9 cellular contexts compared by ENCODE assay signal in the genomic region with DNA sequence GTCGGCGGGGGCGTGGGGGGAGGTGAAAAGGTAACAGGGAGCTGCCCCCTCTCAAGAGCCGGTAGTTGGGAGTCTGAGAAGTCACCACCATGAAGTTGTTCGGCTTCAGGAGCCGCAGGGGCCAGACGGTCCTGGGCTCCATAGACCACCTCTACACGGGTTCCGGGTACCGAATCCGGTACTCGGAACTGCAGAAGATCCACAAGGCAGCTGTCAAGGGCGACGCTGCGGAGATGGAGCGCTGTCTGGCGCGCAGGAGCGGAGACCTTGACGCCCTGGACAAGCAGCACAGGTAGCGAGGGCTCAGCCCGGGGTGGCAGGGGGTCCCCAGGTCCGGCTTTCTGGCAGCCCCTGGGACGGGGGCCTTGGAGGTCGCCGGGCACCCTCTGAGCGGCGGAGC. TPM values are rescaled to one million over a fixed set of nuclear protein-coding genes. Genes with fewer than 3 reads are reported as not detected.
A peak's percentile ranks its signal among the peaks of the same experiment; 100 is the strongest.
DNase-seq lines count a peak whose midpoint lies in the region; ATAC-seq, FAIRE-seq and TF ChIP-seq lines count a peak whose summit lies in the region.
"Had no signal": no experiment of that assay in that cellular context is flagged by ENCODE, and none has a peak within 500 bp of the region (broad histone marks: within the 10 kb centered on the region; RNA-seq: fewer than 3 reads in every experiment).

No MANE protein-coding gene starts in this region.

- peaks cover 3% of the 10 kb centered on the region for H3K27me3 Mint-ChIP-seq in activated T-cell treated with anti-CD3 and anti-CD28 coated beads, Interleukin-2, amount 50 U/mL, for 24 hours

- no peaks in the 10 kb centered on the region for H3K36me3 Mint-ChIP-seq in activated T-cell treated with anti-CD3 and anti-CD28 coated beads, Interleukin-2, amount 50 U/mL, for 24 hours (ENCODE audit: low read depth)

- TF ChIP-seq CTCF in heart right ventricle (IDR thresholded peaks at IDR 0.05) = no peak

- FAIRE-seq in urothelium cell line (lab: Jason Lieb, UNC) = peak; percentile 52

- intact Hi-C loops in heart right ventricle (cut with DNase I) = no loop called here
- intact Hi-C loops in Right ventricle myocardium inferior (cut with DNase I) = no loop called here
- intact Hi-C loops in left colon (cut with DNase I, micrococcal nuclease) = no loop called here

- H3K4me3 Mint-ChIP-seq in activated T-cell treated with anti-CD3 and anti-CD28 coated beads, Interleukin-2, amount 50 U/mL, for 24 hours = peak overlapping the region; percentile 83

- ATAC-seq in heart right ventricle (no peak), Right ventricle myocardium inferior (no peak), left colon (peak; percentile 38), HG03280 (IDR thresholded peaks at IDR 0.05; ENCODE audit: unreplicated experiment) (no peak), HG03442 (IDR thresholded peaks at IDR 0.05; ENCODE audit: unreplicated experiment) (no peak)

- H3K36me3 ChIP-seq in heart right ventricle = no peaks in the 10 kb centered on the region

- H3K4me1 ChIP-seq in heart right ventricle = no peaks in the 10 kb centered on the region

- H3K27me3 ChIP-seq in heart right ventricle = peaks cover 0 to 9% (median 0%) of the 10 kb centered on the region in 7 donors

- peak overlapping the region; percentile 76 for H3K27ac Mint-ChIP-seq in activated T-cell treated with anti-CD3 and anti-CD28 coated beads, Interleukin-2, amount 50 U/mL, for 24 hours

- H3K4me1 Mint-ChIP-seq in activated T-cell treated with anti-CD3 and anti-CD28 coated beads, Interleukin-2, amount 50 U/mL, for 24 hours (ENCODE audit: low read depth) = peaks cover 9% of the 10 kb centered on the region

- no peaks in the 10 kb centered on the region for H3K9me3 ChIP-seq in heart right ventricle

- H3K4me3 ChIP-seq in heart right ventricle = peak overlapping the region in 7 of 10 donors; percentile 33 to 52 (median 47)

- WGBS in heart right ventricle, 2 donors = 12 to 24% methylated on average over 26 to 28 of the region's 28 CpGs

- DNase-seq in heart right ventricle (no peak), Right ventricle myocardium inferior (ENCODE audit: missing footprints) (no peak), left colon (peak in 1 of 2 donors; percentile 27), urothelium cell line (ENCODE audit: low spot score) (peak; percentile 30), COR-L47 (lab: John Stamatoyannopoulos, UW) (no peak)
- DNase-seq in activated T-cell treated with anti-CD3 and anti-CD28 coated beads, Interleukin-2, amount 50 U/mL, for 24 hours = no peak

- no peak overlapping the region for H3K27ac ChIP-seq in heart right ventricle
- H3K27ac ChIP-seq: epithelial cell of prostate had no signal

- no peaks in the 10 kb centered on the region for H3K9me3 Mint-ChIP-seq in activated T-cell treated with anti-CD3 and anti-CD28 coated beads, Interleukin-2, amount 50 U/mL, for 24 hours

RNA-seq across cellular contexts. Expression of a gene that starts 47.1 kb away (rescaled TPM):
- total RNA-seq in heart right ventricle = 1 to 10 TPM; 1.7 to 5.8 (median 3.2) TPM
- 1 to 10 TPM; 1.0 to 1.8 TPM for polyA plus RNA-seq in heart right ventricle
- total RNA-seq in Right ventricle myocardium inferior = 4.1 TPM
- total RNA-seq in left colon = 1 to 10 TPM; 2.6 to 4.7 TPM
